In the genomic region with DNA sequence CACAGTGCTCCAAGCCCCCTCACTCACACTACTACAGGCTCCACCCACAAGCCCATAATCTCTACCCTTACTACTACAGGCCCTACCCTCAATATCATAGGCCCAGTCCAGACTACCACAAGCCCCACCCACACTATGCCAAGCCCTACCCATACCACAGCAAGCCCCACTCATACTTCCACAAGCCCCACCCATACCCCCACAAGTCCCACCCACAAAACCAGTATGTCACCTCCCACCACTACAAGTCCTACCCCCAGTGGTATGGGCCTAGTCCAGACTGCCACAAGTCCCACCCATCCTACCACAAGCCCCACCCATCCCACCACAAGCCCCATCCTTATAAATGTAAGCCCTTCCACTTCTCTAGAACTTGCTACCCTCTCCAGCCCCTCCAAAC, we compare ENCODE assay signal across 9 cellular contexts. TPM values are rescaled to one million over a fixed set of nuclear protein-coding genes. Genes with fewer than 3 reads are reported as not detected.
DNase-seq lines count a peak whose midpoint lies in the region; ATAC-seq lines count a peak whose summit lies in the region.
"Had no signal": no experiment of that assay in that cellular context is flagged by ENCODE, and none has a peak within 500 bp of the region (broad histone marks: within the 10 kb centered on the region; RNA-seq: fewer than 3 reads in every experiment).

No MANE protein-coding gene starts in this region.

- DNase-seq in AG08395 (ENCODE audit: low spot score), result peak; percentile 91
- DNase-seq in H7, result peak; percentile 90
- peak; percentile 63 to 71 for DNase-seq in SJCRH30
- DNase-seq in activated naive CD4-positive, alpha-beta T cell treated with Interleukin-2 at 50 U/mL for 16 hours, result peak; percentile 75
- DNase-seq in islet precursor cell, result peak; percentile 76
- DNase-seq in stimulated activated naive CD8-positive, alpha-beta T cell treated with anti-CD3 and anti-CD28 coated beads, Interleukin-15, amount 100 ng/mL, for 72 hours, result peak; percentile 68 to 81
- DNase-seq in DMS114 treated with DMSO at 0.1 percent for 48 hours (lab: John Stamatoyannopoulos, UW; ENCODE audit: unreplicated experiment), result no peak

- H3K4me3 ChIP-seq in H7 (ENCODE audit: insufficient read depth, low read depth, low read length) (no peak overlapping the region), SJCRH30 (no peak overlapping the region)
- H3K4me3 ChIP-seq: adrenal gland had no signal

- H3K27me3 Mint-ChIP-seq in stimulated activated naive CD8-positive, alpha-beta T cell treated with anti-CD3 and anti-CD28 coated beads, Interleukin-15, amount 100 ng/mL, for 72 hours, result no peaks in the 10 kb centered on the region

- H3K27ac ChIP-seq in SJCRH30, result no peak overlapping the region

- H3K36me3 ChIP-seq in H7 (replicated peaks; ENCODE audit: control insufficient read depth, insufficient read depth, low read length), result peaks cover 10% of the 10 kb centered on the region
- no peaks in the 10 kb centered on the region; the same call in 1 of the 2 replicates for H3K36me3 ChIP-seq in SJCRH30

- no peak overlapping the region for H3K4me3 Mint-ChIP-seq in stimulated activated naive CD8-positive, alpha-beta T cell treated with anti-CD3 and anti-CD28 coated beads, Interleukin-15, amount 100 ng/mL, for 72 hours

- H3K27ac Mint-ChIP-seq in stimulated activated naive CD8-positive, alpha-beta T cell treated with anti-CD3 and anti-CD28 coated beads, Interleukin-15, amount 100 ng/mL, for 72 hours, result no peak overlapping the region

- peak; percentile 82 for ATAC-seq in stimulated activated naive CD8-positive, alpha-beta T cell treated with anti-CD3 and anti-CD28 coated beads, Interleukin-15, amount 100 ng/mL, for 72 hours
- ATAC-seq in GM18870 (IDR thresholded peaks at IDR 0.05; ENCODE audit: unreplicated experiment), result no peak

- peaks cover 28% of the 10 kb centered on the region for H3K27me3 ChIP-seq in H7 (ENCODE audit: control insufficient read depth, insufficient read depth, low read length)
- H3K27me3 ChIP-seq in SJCRH30, result no peaks in the 10 kb centered on the region
- H3K27me3 ChIP-seq: adrenal gland had no signal

- no peaks in the 10 kb centered on the region for H3K4me1 ChIP-seq in SJCRH30

- H3K9me3 Mint-ChIP-seq in stimulated activated naive CD8-positive, alpha-beta T cell treated with anti-CD3 and anti-CD28 coated beads, Interleukin-15, amount 100 ng/mL, for 72 hours, result no peaks in the 10 kb centered on the region

- H3K4me1 Mint-ChIP-seq in stimulated activated naive CD8-positive, alpha-beta T cell treated with anti-CD3 and anti-CD28 coated beads, Interleukin-15, amount 100 ng/mL, for 72 hours, result peaks cover 58% of the 10 kb centered on the region

- H3K9me3 ChIP-seq in SJCRH30 (replicated peaks), result no peaks in the 10 kb centered on the region
- H3K9me3 ChIP-seq: adrenal gland had no signal

RNA-seq across cellular contexts. Expression of a gene that starts 13.8 kb away (rescaled TPM):
- 8.5 and 9.5 TPM in 2 replicates for total RNA-seq in H7 (2014; rRNA removed; shearing (Covaris generic))
- total RNA-seq in SJCRH30 (2014; rRNA removed; shearing (Covaris generic)), result 10.8 and 13.5 TPM in 2 replicates

RNA-seq across cellular contexts. Expression of a gene that starts 19.9 kb away (rescaled TPM):
- 35.7 and 42.9 TPM in 2 replicates for total RNA-seq in H7 (2014; rRNA removed; shearing (Covaris generic))
- total RNA-seq in SJCRH30 (2014; rRNA removed; shearing (Covaris generic)), result 53.9 and 58.7 TPM in 2 replicates

RNA-seq across cellular contexts. Expression of a gene that starts 59.1 kb away (rescaled TPM):
- total RNA-seq in H7 (2014; rRNA removed; shearing (Covaris generic)), result 1.1 TPM in 1 of 2 replicates, not detected in the other
- not detected in 2 replicates for total RNA-seq in SJCRH30 (2014; rRNA removed; shearing (Covaris generic))
